Comparison of ENCODE assay signal across 9 cellular contexts in the genomic region with DNA sequence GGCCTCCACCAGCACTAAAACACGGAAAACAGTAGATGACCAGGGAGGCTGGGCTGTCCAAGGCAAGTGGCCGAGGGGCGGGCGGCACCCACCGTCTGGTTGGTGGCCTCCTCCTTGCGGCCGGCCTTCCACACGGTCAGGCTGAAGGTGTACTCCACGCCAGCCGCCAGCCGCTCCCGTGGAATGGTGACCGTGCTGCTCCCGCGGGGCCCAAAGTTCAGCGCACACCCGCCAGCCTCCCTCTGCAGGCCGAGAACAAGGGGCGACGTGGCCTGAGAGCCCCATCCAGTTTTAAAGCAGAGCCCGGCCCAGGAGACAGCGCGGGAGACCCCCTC. TPM values are rescaled to one million over a fixed set of nuclear protein-coding genes. Genes with fewer than 3 reads are reported as not detected.
DNase-seq lines count a peak whose midpoint lies in the region; ATAC-seq, FAIRE-seq and TF ChIP-seq lines count a peak whose summit lies in the region.
"Not testable (repeated sequence)": the region's sequence is repeated elsewhere in the genome, so short reads cannot be mapped to it uniquely, and the experiment has no call there.
"Had no signal": no experiment of that assay in that cellular context is flagged by ENCODE, and none has a peak within 500 bp of the region (broad histone marks: within the 10 kb centered on the region; RNA-seq: fewer than 3 reads in every experiment).

No MANE protein-coding gene starts in this region.

- not testable (repeated sequence) for H3K36me3 ChIP-seq in ACC112 (ENCODE audit: insufficient read depth, low read length); HepG2 (replicated peaks in 1 of 2; ENCODE audit: control insufficient read depth in 1 of 2, insufficient read depth in 2 of 2, low read length in 2 of 2); smooth muscle cell (ENCODE audit: low read depth)
- H3K36me3 ChIP-seq in heart left ventricle = peaks cover 0 to 86% (median 70%) of the 10 kb centered on the region in 9 donors

- not testable (repeated sequence) for H3K79me2 ChIP-seq in ACC112 (ENCODE audit: control insufficient read depth, insufficient read depth, low read length, unreplicated experiment); HepG2 (ENCODE audit: insufficient read depth, low read length); smooth muscle cell (ENCODE audit: low read depth)

- H3K4me3 ChIP-seq in ACC112 (ENCODE audit: low read depth, low read length); heart left ventricle; HepG2 (replicated peaks in 1 of 3; ENCODE audit: insufficient read depth in 1 of 3, low read depth in 2 of 3, low read length in 3 of 3); smooth muscle cell: not testable (repeated sequence)

- not testable (repeated sequence) for TF ChIP-seq RAD21 in HepG2 (CRISPR knock-in tag; IDR thresholded peaks at IDR 0.05)

- not testable (repeated sequence) for H3K27me3 ChIP-seq in ACC112 (ENCODE audit: insufficient read depth, low read length); heart left ventricle; HepG2 (ENCODE audit: control insufficient read depth in 1 of 2, insufficient read depth in 2 of 2, low read length in 2 of 2); smooth muscle cell (ENCODE audit: low read depth)

- not testable (repeated sequence) for TF ChIP-seq EP300 in HepG2 (IDR thresholded peaks at IDR 0.05; ENCODE audit: low read depth in 2 of 2, low read length in 2 of 2); HepG2 (CRISPR knock-in tag; IDR thresholded peaks at IDR 0.05; ENCODE audit: borderline replicate concordance)

- H3K4me3 Mint-ChIP-seq in HFFc6; activated T-helper 17 cell treated with anti-CD3 and anti-CD28 coated beads, Interleukin-2, amount 50 U/mL, for 72 hours: not testable (repeated sequence)
- peak overlapping the region; percentile 54 for H3K4me3 Mint-ChIP-seq in endothelial cell (ENCODE audit: unreplicated experiment)

- H3K4me2 ChIP-seq in HepG2 (ENCODE audit: low read depth, low read length); smooth muscle cell: not testable (repeated sequence)

- not testable (repeated sequence) for H2AFZ ChIP-seq in ACC112 (ENCODE audit: low read length, unreplicated experiment); HepG2 (ENCODE audit: low read length); smooth muscle cell (ENCODE audit: low read depth)

- 90 to 94% (median 93%) methylated on average over 11 to 23 of the region's 23 CpGs for WGBS in heart left ventricle, 4 donors
- 95% methylated on average over 13 of the region's 23 CpGs for WGBS in HepG2 (ENCODE audit: low lambda C conversion rate)
- WGBS in smooth muscle cell (ENCODE audit: low lambda C conversion rate) = 96% methylated on average over 23 of the region's 23 CpGs

- in situ Hi-C loops in HepG2 (cut with HindIII; ENCODE audit: extremely low pct_ligation_motif_present, low pct_unique_long_range_greater_than_20kb) = not testable (repeated sequence)

- not testable (repeated sequence) for H3K36me3 Mint-ChIP-seq in HFFc6 (ENCODE audit: low read depth); activated T-helper 17 cell treated with anti-CD3 and anti-CD28 coated beads, Interleukin-2, amount 50 U/mL, for 72 hours (ENCODE audit: low read depth); endothelial cell (ENCODE audit: low read depth, unreplicated experiment)

- DNase-seq in HFFc6; endothelial cell (ENCODE audit: low spot score); heart left ventricle; HepG2 (ENCODE audit: low spot score); omental fat pad (ENCODE audit: low spot score); smooth muscle cell (lab: John Stamatoyannopoulos, UW; ENCODE audit: unreplicated experiment): not testable (repeated sequence)

- intact Hi-C loops in heart left ventricle (cut with DNase I); HepG2 (cut with micrococcal nuclease; ENCODE audit: unreplicated experiment): not testable (repeated sequence)

- H3K9me3 ChIP-seq in heart left ventricle; HepG2 (ENCODE audit: low read length); smooth muscle cell (replicated peaks; ENCODE audit: low read depth): not testable (repeated sequence)

- peaks cover 11% of the 10 kb centered on the region for H3K4me1 Mint-ChIP-seq in HFFc6 (ENCODE audit: low read depth)
- H3K4me1 Mint-ChIP-seq in activated T-helper 17 cell treated with anti-CD3 and anti-CD28 coated beads, Interleukin-2, amount 50 U/mL, for 72 hours; endothelial cell (ENCODE audit: unreplicated experiment): not testable (repeated sequence)

- TF ChIP-seq POLR2A in heart left ventricle (IDR thresholded peaks at IDR 0.05); HepG2 (IDR thresholded peaks at IDR 0.05; ENCODE audit: insufficient read depth in 1 of 2, low read depth in 2 of 2, low read length in 2 of 2): not testable (repeated sequence)

- not testable (repeated sequence) for TF ChIP-seq CTCF in HFFc6 (IDR thresholded peaks at IDR 0.05); endothelial cell (IDR thresholded peaks at IDR 0.05; ENCODE audit: unreplicated experiment); heart left ventricle (IDR thresholded peaks at IDR 0.05); HepG2 (CRISPR knock-in tag; IDR thresholded peaks at IDR 0.05); omental fat pad (IDR thresholded peaks at IDR 0.05); smooth muscle cell (IDR thresholded peaks at IDR 0.05; ENCODE audit: borderline replicate concordance, insufficient read depth, poor library complexity, severe bottlenecking)

- H3K9me3 Mint-ChIP-seq in HFFc6; activated T-helper 17 cell treated with anti-CD3 and anti-CD28 coated beads, Interleukin-2, amount 50 U/mL, for 72 hours; endothelial cell (ENCODE audit: unreplicated experiment): not testable (repeated sequence)

- not testable (repeated sequence) for H3K4me1 ChIP-seq in ACC112 (ENCODE audit: control insufficient read depth, insufficient read depth, low read length, unreplicated experiment); heart left ventricle; HepG2 (ENCODE audit: insufficient read depth, low read length); smooth muscle cell (ENCODE audit: low read depth)

- not testable (repeated sequence) for H4K20me1 ChIP-seq in HepG2 (ENCODE audit: insufficient read depth, low read length); smooth muscle cell (ENCODE audit: low read depth)

- ATAC-seq in activated T-helper 17 cell treated with anti-CD3 and anti-CD28 coated beads, Interleukin-2, amount 50 U/mL, for 72 hours (replicated peaks); HepG2: not testable (repeated sequence)
- peak in 3 of 4 donors; percentile 3 to 15 (median 8) for ATAC-seq in heart left ventricle
- peak; percentile 10 for ATAC-seq in omental fat pad (ENCODE audit: low FRiP score)

- peak overlapping the region; percentile 95 for H3K27ac Mint-ChIP-seq in HFFc6
- peak overlapping the region; percentile 41 for H3K27ac Mint-ChIP-seq in activated T-helper 17 cell treated with anti-CD3 and anti-CD28 coated beads, Interleukin-2, amount 50 U/mL, for 72 hours
- H3K27ac Mint-ChIP-seq in endothelial cell (ENCODE audit: unreplicated experiment) = not testable (repeated sequence)

- BruUV-seq in HepG2 (replicated peaks; lab: Mats Ljungman, UMichigan) = not testable (repeated sequence)

- peak overlapping the region; percentile 90; the same call in 1 of the 2 replicates for H3K27ac ChIP-seq in ACC112 (ENCODE audit: low read depth, low read length)
- peak overlapping the region in 1 of 12 donors; percentile 37 for H3K27ac ChIP-seq in heart left ventricle
- not testable (repeated sequence) for H3K27ac ChIP-seq in HepG2 (ENCODE audit: extremely low read length, insufficient read depth, low read length)
- H3K27ac ChIP-seq in smooth muscle cell (ENCODE audit: low read depth) = peak overlapping the region; percentile 93

- not testable (repeated sequence) for H3F3A ChIP-seq in smooth muscle cell (ENCODE audit: low read depth)

- not testable (repeated sequence) for FAIRE-seq in HepG2 (lab: Jason Lieb, UNC)

- POLR2A ChIA-PET in HepG2 (lab: Yijun Ruan, JAX) = not testable (repeated sequence)

- CTCF ChIA-PET in HepG2 (lab: Yijun Ruan, JAX; ENCODE audit: low intra/inter-chr PET ratio, low total read pairs) = not testable (repeated sequence)

- not testable (repeated sequence) for H3K27me3 Mint-ChIP-seq in HFFc6 (ENCODE audit: insufficient read depth); activated T-helper 17 cell treated with anti-CD3 and anti-CD28 coated beads, Interleukin-2, amount 50 U/mL, for 72 hours; endothelial cell (ENCODE audit: unreplicated experiment)

- not testable (repeated sequence) for H3K9ac ChIP-seq in HepG2 (ENCODE audit: insufficient read depth, low read depth, low read length)
- peak overlapping the region; percentile 83 for H3K9ac ChIP-seq in smooth muscle cell (ENCODE audit: low read depth)

RNA-seq across cellular contexts. Expression of gene PKD1, which starts 27.9 kb away (rescaled TPM):
- 100 to 1,000 TPM in 1 of 6 experiments, 10 to 100 TPM in 5; 77.9 to 118 (median 82.5) TPM for total RNA-seq in HFFc6 (2021; fragmentation: NEBNext Ultra II Directional; extraction: Animal tissue kit (Norgen Biotek cat#: 25700))
- total RNA-seq in activated T-helper 17 cell treated with anti-CD3 and anti-CD28 coated beads, Interleukin-2, amount 50 U/mL, for 72 hours = 100 to 1,000 TPM in 1 of 2 donors, 10 to 100 TPM in 1; 71.8 to 122 TPM
- total RNA-seq in endothelial cell (ENCODE audit: unreplicated experiment) (70.0 TPM), heart left ventricle (100 to 1,000 TPM in 6 of 9 donors, 10 to 100 TPM in 3; 64.9 to 441 (median 110) TPM), HepG2 (2016; rRNA removed; fragmentation: Illumina TruSeq; extraction: Trizol) (9.1 and 22.1 TPM in 2 replicates), omental fat pad (100 to 1,000 TPM in 2 of 4 donors, 10 to 100 TPM in 2; 86.4 to 214 (median 121) TPM), smooth muscle cell (68.2 and 70.1 TPM in 2 replicates)
- polyA plus RNA-seq in heart left ventricle (100 to 1,000 TPM in 1 of 2 donors, 10 to 100 TPM in 1; 90.6 to 105 TPM), HepG2 (2011; rRNA removed) (23.0 and 40.7 TPM in 2 replicates), smooth muscle cell (47.9 and 71.3 TPM in 2 replicates)
- total RNA-seq in HepG2 (2016; cell fraction: cytosol; rRNA removed; fragmentation: Illumina TruSeq; extraction: Trizol; ENCODE audit: low read depth) = 14.9 and 15.2 TPM in 2 replicates
- total RNA-seq in HepG2 (2016; cell fraction: insoluble cytoplasmic fraction; rRNA removed; fragmentation: Illumina TruSeq; extraction: Trizol) = 6.6 and 20.8 TPM in 2 replicates
- 10.1 and 11.4 TPM in 2 replicates for total RNA-seq in HepG2 (2016; cell fraction: membrane; rRNA removed; fragmentation: Illumina TruSeq; extraction: Trizol)
- 26.8 and 33.4 TPM in 2 replicates for total RNA-seq in HepG2 (2016; cell fraction: nucleus; rRNA removed; fragmentation: Illumina TruSeq; extraction: Trizol)
- 18.3 and 19.9 TPM in 2 replicates for polyA plus RNA-seq in HepG2 (2011; cell fraction: cytosol; rRNA removed)
- 410 and 565 TPM in 2 replicates for polyA plus RNA-seq in HepG2 (2011; cell fraction: nucleus; rRNA removed)
- polyA plus RNA-seq in HepG2 (2012) = 20.8 and 52.6 TPM in 2 replicates
- polyA plus RNA-seq in HepG2 (2016; cell fraction: cytosol; fragmentation: Illumina TruSeq; extraction: Trizol; ENCODE audit: low read depth) = 0.90 and 0.96 TPM in 2 replicates
- polyA plus RNA-seq in HepG2 (2016; cell fraction: insoluble cytoplasmic fraction; fragmentation: Illumina TruSeq; extraction: Trizol; ENCODE audit: low read depth) = 6.2 and 8.3 TPM in 2 replicates
- polyA plus RNA-seq in HepG2 (2016; cell fraction: membrane; fragmentation: Illumina TruSeq; extraction: Trizol; ENCODE audit: low read depth) = 1.6 TPM in 2 replicates
- 86.8 and 102 TPM in 2 replicates for polyA plus RNA-seq in HepG2 (2016; cell fraction: nucleus; fragmentation: Illumina TruSeq; extraction: Trizol; ENCODE audit: insufficient read depth, low read depth)
- 24.5 and 75.7 TPM in 2 replicates for polyA minus RNA-seq in HepG2 (2011; rRNA and poly(A)+ RNA removed; ENCODE audit: low replicate concordance)
- polyA minus RNA-seq in HepG2 (2011; cell fraction: cytosol; rRNA and poly(A)+ RNA removed) = 24.3 and 34.5 TPM in 2 replicates
- polyA minus RNA-seq in HepG2 (2011; cell fraction: nucleus; rRNA and poly(A)+ RNA removed) = 72.0 and 84.2 TPM in 2 replicates

RNA-seq across cellular contexts. Expression of gene RAB26, which starts 40.7 kb away (rescaled TPM):
- 1 to 10 TPM in 1 of 6 experiments, under 1 TPM in 5; 0.31 to 1.2 (median 0.65) TPM for total RNA-seq in HFFc6 (2021; fragmentation: NEBNext Ultra II Directional; extraction: Animal tissue kit (Norgen Biotek cat#: 25700))
- under 1 TPM; 0.28 to 0.34 TPM for total RNA-seq in activated T-helper 17 cell treated with anti-CD3 and anti-CD28 coated beads, Interleukin-2, amount 50 U/mL, for 72 hours
- 1.9 TPM for total RNA-seq in endothelial cell (ENCODE audit: unreplicated experiment)
- 1 to 10 TPM in 4 of 9 donors, under 1 TPM in 5; 0.36 to 5.0 (median 0.75) TPM for total RNA-seq in heart left ventricle
- polyA plus RNA-seq in heart left ventricle = 1 to 10 TPM in 1 of 2 donors, under 1 TPM in 1; 0.28 to 3.3 TPM
- 0.45 and 0.86 TPM in 2 replicates for total RNA-seq in HepG2 (2016; rRNA removed; fragmentation: Illumina TruSeq; extraction: Trizol)
- total RNA-seq in HepG2 (2016; cell fraction: cytosol; rRNA removed; fragmentation: Illumina TruSeq; extraction: Trizol; ENCODE audit: low read depth) = 1.2 and 1.4 TPM in 2 replicates
- 0.62 and 1.3 TPM in 2 replicates for total RNA-seq in HepG2 (2016; cell fraction: insoluble cytoplasmic fraction; rRNA removed; fragmentation: Illumina TruSeq; extraction: Trizol)
- total RNA-seq in HepG2 (2016; cell fraction: membrane; rRNA removed; fragmentation: Illumina TruSeq; extraction: Trizol) = 0.96 and 1.9 TPM in 2 replicates
- total RNA-seq in HepG2 (2016; cell fraction: nucleus; rRNA removed; fragmentation: Illumina TruSeq; extraction: Trizol) = 1.0 and 1.6 TPM in 2 replicates
- polyA plus RNA-seq in HepG2 (2011; rRNA removed) = 3.6 and 3.7 TPM in 2 replicates
- polyA plus RNA-seq in HepG2 (2011; cell fraction: cytosol; rRNA removed) = 2.2 and 3.4 TPM in 2 replicates
- 20.4 and 21.0 TPM in 2 replicates for polyA plus RNA-seq in HepG2 (2011; cell fraction: nucleus; rRNA removed)
- 2.3 and 3.3 TPM in 2 replicates for polyA plus RNA-seq in HepG2 (2012)
- polyA plus RNA-seq in HepG2 (2016; cell fraction: cytosol; fragmentation: Illumina TruSeq; extraction: Trizol; ENCODE audit: low read depth) = 2.1 and 2.3 TPM in 2 replicates
- 0.92 and 1.1 TPM in 2 replicates for polyA plus RNA-seq in HepG2 (2016; cell fraction: insoluble cytoplasmic fraction; fragmentation: Illumina TruSeq; extraction: Trizol; ENCODE audit: low read depth)
- 1.9 and 2.3 TPM in 2 replicates for polyA plus RNA-seq in HepG2 (2016; cell fraction: membrane; fragmentation: Illumina TruSeq; extraction: Trizol; ENCODE audit: low read depth)
- polyA plus RNA-seq in HepG2 (2016; cell fraction: nucleus; fragmentation: Illumina TruSeq; extraction: Trizol; ENCODE audit: insufficient read depth, low read depth) = 3.2 and 3.9 TPM in 2 replicates
- 6.5 and 7.6 TPM in 2 replicates for polyA minus RNA-seq in HepG2 (2011; rRNA and poly(A)+ RNA removed; ENCODE audit: low replicate concordance)
- 0.79 TPM in 1 of 2 replicates, not detected in the other for polyA minus RNA-seq in HepG2 (2011; cell fraction: cytosol; rRNA and poly(A)+ RNA removed)
- 0.90 and 1.2 TPM in 2 replicates for polyA minus RNA-seq in HepG2 (2011; cell fraction: nucleus; rRNA and poly(A)+ RNA removed)
- 1 to 10 TPM in 2 of 4 donors, under 1 TPM in 1, not detected in 1; 0.19 to 2.0 (median 1.1) TPM for total RNA-seq in omental fat pad
- not detected in 2 replicates for total RNA-seq in smooth muscle cell
- 1.3 and 3.4 TPM in 2 replicates for polyA plus RNA-seq in smooth muscle cell
- total RNA-seq: CD4-positive, alpha-beta T cell had no signal

RNA-seq across cellular contexts. Expression of gene TRAF7, which starts 47.8 kb away (rescaled TPM):
- total RNA-seq in HFFc6 (2021; fragmentation: NEBNext Ultra II Directional; extraction: Animal tissue kit (Norgen Biotek cat#: 25700)) = 10 to 100 TPM; 81.4 to 88.3 (median 85.3) TPM
- 10 to 100 TPM; 49.8 to 80.1 TPM for total RNA-seq in activated T-helper 17 cell treated with anti-CD3 and anti-CD28 coated beads, Interleukin-2, amount 50 U/mL, for 72 hours
- total RNA-seq in endothelial cell (ENCODE audit: unreplicated experiment) (190 TPM), heart left ventricle (10 to 100 TPM; 20.2 to 40.2 (median 27.0) TPM), HepG2 (2016; rRNA removed; fragmentation: Illumina TruSeq; extraction: Trizol) (40.3 and 47.9 TPM in 2 replicates), omental fat pad (10 to 100 TPM; 31.9 to 42.7 (median 34.3) TPM), smooth muscle cell (52.6 and 59.9 TPM in 2 replicates)
- polyA plus RNA-seq in heart left ventricle (10 to 100 TPM; 12.2 to 39.5 TPM), HepG2 (2011; rRNA removed) (65.6 and 67.9 TPM in 2 replicates), smooth muscle cell (27.5 and 28.0 TPM in 2 replicates)
- total RNA-seq in HepG2 (2016; cell fraction: cytosol; rRNA removed; fragmentation: Illumina TruSeq; extraction: Trizol; ENCODE audit: low read depth) = 34.6 and 39.0 TPM in 2 replicates
- 37.7 and 45.9 TPM in 2 replicates for total RNA-seq in HepG2 (2016; cell fraction: insoluble cytoplasmic fraction; rRNA removed; fragmentation: Illumina TruSeq; extraction: Trizol)
- total RNA-seq in HepG2 (2016; cell fraction: membrane; rRNA removed; fragmentation: Illumina TruSeq; extraction: Trizol) = 86.6 and 88.7 TPM in 2 replicates
- 27.8 and 32.2 TPM in 2 replicates for total RNA-seq in HepG2 (2016; cell fraction: nucleus; rRNA removed; fragmentation: Illumina TruSeq; extraction: Trizol)
- polyA plus RNA-seq in HepG2 (2011; cell fraction: cytosol; rRNA removed) = 42.1 and 56.2 TPM in 2 replicates
- polyA plus RNA-seq in HepG2 (2011; cell fraction: nucleus; rRNA removed) = 119 and 145 TPM in 2 replicates
- 36.5 and 51.9 TPM in 2 replicates for polyA plus RNA-seq in HepG2 (2012)
- polyA plus RNA-seq in HepG2 (2016; cell fraction: cytosol; fragmentation: Illumina TruSeq; extraction: Trizol; ENCODE audit: low read depth) = 64.8 and 68.7 TPM in 2 replicates
- 43.6 and 56.9 TPM in 2 replicates for polyA plus RNA-seq in HepG2 (2016; cell fraction: insoluble cytoplasmic fraction; fragmentation: Illumina TruSeq; extraction: Trizol; ENCODE audit: low read depth)
- polyA plus RNA-seq in HepG2 (2016; cell fraction: membrane; fragmentation: Illumina TruSeq; extraction: Trizol; ENCODE audit: low read depth) = 91.9 and 99.7 TPM in 2 replicates
- 74.4 and 76.4 TPM in 2 replicates for polyA plus RNA-seq in HepG2 (2016; cell fraction: nucleus; fragmentation: Illumina TruSeq; extraction: Trizol; ENCODE audit: insufficient read depth, low read depth)
- 81.3 and 108 TPM in 2 replicates for polyA minus RNA-seq in HepG2 (2011; rRNA and poly(A)+ RNA removed; ENCODE audit: low replicate concordance)
- polyA minus RNA-seq in HepG2 (2011; cell fraction: cytosol; rRNA and poly(A)+ RNA removed) = 41.1 and 51.4 TPM in 2 replicates
- 18.5 and 21.0 TPM in 2 replicates for polyA minus RNA-seq in HepG2 (2011; cell fraction: nucleus; rRNA and poly(A)+ RNA removed)

RNA-seq across cellular contexts. Expression of gene TSC2, which starts 60.0 kb away (rescaled TPM):
- 10 to 100 TPM; 72.0 to 88.3 (median 83.2) TPM for total RNA-seq in HFFc6 (2021; fragmentation: NEBNext Ultra II Directional; extraction: Animal tissue kit (Norgen Biotek cat#: 25700))
- 10 to 100 TPM; 79.3 to 83.7 TPM for total RNA-seq in activated T-helper 17 cell treated with anti-CD3 and anti-CD28 coated beads, Interleukin-2, amount 50 U/mL, for 72 hours
- 180 TPM for total RNA-seq in endothelial cell (ENCODE audit: unreplicated experiment)
- total RNA-seq in heart left ventricle = 10 to 100 TPM; 48.4 to 94.5 (median 70.4) TPM
- 10 to 100 TPM; 33.3 to 44.8 TPM for polyA plus RNA-seq in heart left ventricle
- total RNA-seq in HepG2 (2016; rRNA removed; fragmentation: Illumina TruSeq; extraction: Trizol) = 10.3 and 19.6 TPM in 2 replicates
- 13.6 and 17.2 TPM in 2 replicates for total RNA-seq in HepG2 (2016; cell fraction: cytosol; rRNA removed; fragmentation: Illumina TruSeq; extraction: Trizol; ENCODE audit: low read depth)
- total RNA-seq in HepG2 (2016; cell fraction: insoluble cytoplasmic fraction; rRNA removed; fragmentation: Illumina TruSeq; extraction: Trizol) = 7.7 and 19.6 TPM in 2 replicates
- total RNA-seq in HepG2 (2016; cell fraction: membrane; rRNA removed; fragmentation: Illumina TruSeq; extraction: Trizol) = 13.2 and 13.3 TPM in 2 replicates
- total RNA-seq in HepG2 (2016; cell fraction: nucleus; rRNA removed; fragmentation: Illumina TruSeq; extraction: Trizol) = 21.2 and 34.7 TPM in 2 replicates
- polyA plus RNA-seq in HepG2 (2011; rRNA removed) = 40.4 and 44.6 TPM in 2 replicates
- 13.0 and 19.7 TPM in 2 replicates for polyA plus RNA-seq in HepG2 (2011; cell fraction: cytosol; rRNA removed)
- 352 and 473 TPM in 2 replicates for polyA plus RNA-seq in HepG2 (2011; cell fraction: nucleus; rRNA removed)
- 50.1 and 57.0 TPM in 2 replicates for polyA plus RNA-seq in HepG2 (2012)
- 2.9 and 4.1 TPM in 2 replicates for polyA plus RNA-seq in HepG2 (2016; cell fraction: cytosol; fragmentation: Illumina TruSeq; extraction: Trizol; ENCODE audit: low read depth)
- polyA plus RNA-seq in HepG2 (2016; cell fraction: insoluble cytoplasmic fraction; fragmentation: Illumina TruSeq; extraction: Trizol; ENCODE audit: low read depth) = 13.2 and 17.7 TPM in 2 replicates
- polyA plus RNA-seq in HepG2 (2016; cell fraction: membrane; fragmentation: Illumina TruSeq; extraction: Trizol; ENCODE audit: low read depth) = 5.4 and 5.7 TPM in 2 replicates
- polyA plus RNA-seq in HepG2 (2016; cell fraction: nucleus; fragmentation: Illumina TruSeq; extraction: Trizol; ENCODE audit: insufficient read depth, low read depth) = 82.5 and 84.9 TPM in 2 replicates
- 69.9 and 84.9 TPM in 2 replicates for polyA minus RNA-seq in HepG2 (2011; rRNA and poly(A)+ RNA removed; ENCODE audit: low replicate concordance)
- 25.5 and 36.2 TPM in 2 replicates for polyA minus RNA-seq in HepG2 (2011; cell fraction: cytosol; rRNA and poly(A)+ RNA removed)
- polyA minus RNA-seq in HepG2 (2011; cell fraction: nucleus; rRNA and poly(A)+ RNA removed) = 59.4 and 61.0 TPM in 2 replicates
- 10 to 100 TPM; 30.0 to 59.4 (median 35.9) TPM for total RNA-seq in omental fat pad
- total RNA-seq in smooth muscle cell = 29.7 and 64.5 TPM in 2 replicates
- 74.7 and 110 TPM in 2 replicates for polyA plus RNA-seq in smooth muscle cell
